In the genomic region with DNA sequence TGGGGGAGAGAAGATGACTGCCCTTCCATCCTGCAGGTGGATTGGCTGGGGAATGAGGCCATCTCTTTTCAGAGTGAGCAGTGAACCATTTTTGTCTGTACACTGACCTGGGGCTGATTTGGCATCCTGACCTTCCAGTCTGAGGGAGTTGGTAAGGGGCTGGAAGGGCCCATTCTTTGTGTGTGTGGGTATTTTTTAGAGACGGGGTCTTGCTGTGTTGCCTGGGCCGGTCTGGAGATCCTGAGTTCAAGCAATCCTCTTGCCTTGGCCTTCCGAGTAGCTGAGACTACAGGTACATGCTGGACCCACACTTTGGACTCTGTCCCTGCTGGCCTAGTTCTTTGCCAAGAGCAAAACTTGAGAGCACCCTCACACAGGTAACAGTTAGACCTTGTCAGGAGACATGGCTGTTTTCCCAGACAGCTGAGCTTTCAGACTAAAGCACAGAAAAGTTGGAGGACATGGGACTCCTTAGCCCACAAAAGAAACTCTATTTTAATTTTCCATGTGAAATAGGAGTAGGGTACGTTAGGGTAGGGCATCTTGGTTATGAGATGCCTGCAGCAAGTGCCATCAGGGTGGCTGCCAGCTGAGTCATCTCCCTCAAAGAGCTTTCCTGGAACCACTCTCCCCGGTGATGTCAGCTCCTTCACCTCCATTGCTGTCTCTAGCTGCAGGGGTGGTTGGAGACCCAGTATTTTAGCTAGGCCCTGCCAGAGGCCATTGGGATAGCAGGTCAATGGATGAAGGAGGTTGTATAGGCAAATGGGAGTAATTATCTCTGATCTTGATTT, we compare ENCODE assay signal across 8 cellular contexts.
DNase-seq lines count a peak whose midpoint lies in the region; ATAC-seq, FAIRE-seq and TF ChIP-seq lines count a peak whose summit lies in the region.

No MANE protein-coding gene starts in this region.

- H3K27ac ChIP-seq in endothelial cell of umbilical vein (ENCODE audit: insufficient read depth, low read depth, low read length) (peak overlapping the region; percentile 71), smooth muscle cell (ENCODE audit: low read depth) (peak overlapping the region; percentile 95)

- H3K79me2 ChIP-seq in endothelial cell of umbilical vein (ENCODE audit: control insufficient read depth, insufficient read depth, low read length), result peaks cover 3% of the 10 kb centered on the region
- H3K79me2 ChIP-seq in smooth muscle cell (ENCODE audit: low read depth), result peaks cover 46% of the 10 kb centered on the region

- CTCF ChIA-PET in endothelial cell of umbilical vein (lab: Charles Lee), result interaction anchor here (1.5 to 9.1 kb wide), 3 partner anchors 12 to 28 kb away, joined by 6 to 73 read pairs (median 34); no protein-coding TSS in a partner anchor

- H3K9ac ChIP-seq in endothelial cell of umbilical vein (replicated peaks; ENCODE audit: extremely low read depth, insufficient read depth, low read length) (no peak overlapping the region), smooth muscle cell (ENCODE audit: low read depth) (peak overlapping the region; percentile 84)

- H3F3A ChIP-seq in smooth muscle cell (ENCODE audit: low read depth), result peaks cover 8% of the 10 kb centered on the region

- no peak overlapping the region for H3K4me3 ChIP-seq in endothelial cell of umbilical vein (replicated peaks in 1 of 3; ENCODE audit: insufficient read depth in 1 of 3, low read depth in 1 of 3, low read length in 3 of 3)
- no peak overlapping the region for H3K4me3 ChIP-seq in smooth muscle cell

- intact Hi-C loops in endothelial cell of umbilical vein (cut with micrococcal nuclease), result loop anchor here (1.0 to 10.0 kb wide), 3 partner anchors 15 to 330 kb away; no protein-coding TSS in a partner anchor

- peak; percentile 88 for DNase-seq in Daoy (ENCODE audit: low read depth)
- DNase-seq in T-helper 17 cell, result no peak
- DNase-seq in endothelial cell of umbilical vein (ENCODE audit: low read depth, low spot score), result no peak
- DNase-seq in smooth muscle cell (lab: John Stamatoyannopoulos, UW; ENCODE audit: unreplicated experiment), result no peak
- DNase-seq in SKM-1 treated with dmso at 0.1 percent for 144 hours (lab: John Stamatoyannopoulos, UW; ENCODE audit: unreplicated experiment), result no peak
- DNase-seq in NCI-H187 (lab: John Stamatoyannopoulos, UW), result no peak
- DNase-seq in COLO829 (ENCODE audit: low spot score), result no peak

- TF ChIP-seq POLR2A in endothelial cell of umbilical vein (IDR thresholded peaks at IDR 0.05; ENCODE audit: low read depth, low read length), result no peak

- no peak overlapping the region for H2AFZ ChIP-seq in endothelial cell of umbilical vein (ENCODE audit: low read depth, low read length)
- H2AFZ ChIP-seq in smooth muscle cell (ENCODE audit: low read depth), result no peak overlapping the region

- H3K27ac Mint-ChIP-seq in T-helper 17 cell, result peak overlapping the region; percentile 94

- H3K4me3 Mint-ChIP-seq in T-helper 17 cell, result peak overlapping the region; percentile 34

- dilution Hi-C loops in endothelial cell of umbilical vein (cut with MboI; ENCODE audit: extremely low pct_ligation_motif_present, low sequenced_read_pairs), result no loop called here

- POLR2A ChIA-PET in endothelial cell of umbilical vein (lab: Charles Lee), result no interaction called here

- H3K9me3 ChIP-seq in T-helper 17 cell (ENCODE audit: control insufficient read depth, low read length, poor library complexity, severe bottlenecking) (no peaks in the 10 kb centered on the region), endothelial cell of umbilical vein (replicated peaks; ENCODE audit: control insufficient read depth, insufficient read depth, low read length) (no peaks in the 10 kb centered on the region), smooth muscle cell (replicated peaks; ENCODE audit: low read depth) (peaks cover 4% of the 10 kb centered on the region)

- H3K27me3 ChIP-seq in endothelial cell of umbilical vein (ENCODE audit: control insufficient read depth in 2 of 2, insufficient read depth in 2 of 2, low read length in 2 of 2) (no peaks in the 10 kb centered on the region), smooth muscle cell (ENCODE audit: low read depth) (no peaks in the 10 kb centered on the region)

- no peaks in the 10 kb centered on the region for H3K27me3 Mint-ChIP-seq in T-helper 17 cell

- H3K9me1 ChIP-seq in endothelial cell of umbilical vein (replicated peaks; ENCODE audit: control insufficient read depth, extremely low read depth, insufficient read depth, low read length), result no peaks in the 10 kb centered on the region

- peaks cover 44% of the 10 kb centered on the region for H3K4me1 ChIP-seq in endothelial cell of umbilical vein (ENCODE audit: control insufficient read depth, extremely low read depth, insufficient read depth, low read length)
- peaks cover 12% of the 10 kb centered on the region for H3K4me1 ChIP-seq in smooth muscle cell (ENCODE audit: low read depth)

- BruUV-seq in endothelial cell of umbilical vein (replicated peaks; lab: Mats Ljungman, UMichigan), result no TSS peak

- no peak for TF ChIP-seq CTCF in endothelial cell of umbilical vein (IDR thresholded peaks at IDR 0.05; ENCODE audit: extremely low read depth in 1 of 2, insufficient read depth in 1 of 2, low read depth in 1 of 2, low read length in 2 of 2)
- no peak for TF ChIP-seq CTCF in smooth muscle cell (IDR thresholded peaks at IDR 0.05; ENCODE audit: borderline replicate concordance, insufficient read depth, poor library complexity, severe bottlenecking)

- 71% methylated on average over 5 of the region's 5 CpGs for WGBS in smooth muscle cell (ENCODE audit: low lambda C conversion rate)

- ATAC-seq in T-helper 17 cell, result no peak
- ATAC-seq in GM21723 (IDR thresholded peaks at IDR 0.05; ENCODE audit: unreplicated experiment), result no peak

- no peak for FAIRE-seq in endothelial cell of umbilical vein (lab: Jason Lieb, UNC)

- H3K4me1 Mint-ChIP-seq in T-helper 17 cell, result peaks cover 60% of the 10 kb centered on the region

- H3K36me3 ChIP-seq in endothelial cell of umbilical vein (ENCODE audit: control insufficient read depth in 2 of 2, extremely low read depth in 1 of 2, insufficient read depth in 2 of 2, low read length in 2 of 2), result no peaks in the 10 kb centered on the region
- H3K36me3 ChIP-seq in smooth muscle cell (ENCODE audit: low read depth), result peaks cover 6% of the 10 kb centered on the region

- H4K20me1 ChIP-seq in endothelial cell of umbilical vein (replicated peaks; ENCODE audit: control insufficient read depth, extremely low read depth, insufficient read depth, low read length) (no peaks in the 10 kb centered on the region), smooth muscle cell (ENCODE audit: low read depth) (no peaks in the 10 kb centered on the region)

- H3K4me2 ChIP-seq in endothelial cell of umbilical vein (ENCODE audit: insufficient read depth, low read length) (no peak overlapping the region), smooth muscle cell (peak overlapping the region; percentile 70)

- H3K36me3 Mint-ChIP-seq in T-helper 17 cell (ENCODE audit: low read depth), result no peaks in the 10 kb centered on the region

TF ChIP-seq in endothelial cell of umbilical vein, 7 proteins besides CTCF, POLR2A, EP300 and RAD21:
- no peak for TF ChIP-seq MYC (IDR thresholded peaks at IDR 0.05; ENCODE audit: low read depth, low read length)
- TF ChIP-seq GATA2 (IDR thresholded peaks at IDR 0.05; ENCODE audit: insufficient read depth, insufficient read length, low read depth, low read length), result no peak
- no peak for TF ChIP-seq POLR2AphosphoS5 (IDR thresholded peaks at IDR 0.05; ENCODE audit: insufficient read depth, low read depth, low read length)
- no peak for TF ChIP-seq FOS (IDR thresholded peaks at IDR 0.05; ENCODE audit: borderline replicate concordance, insufficient read depth, low read length)
- no peak for TF ChIP-seq MAX (IDR thresholded peaks at IDR 0.05; ENCODE audit: insufficient read depth, insufficient read length)
- TF ChIP-seq EZH2 (IDR thresholded peaks at IDR 0.05; ENCODE audit: borderline replicate concordance, low read depth, low read length, severe bottlenecking), result no peak
- TF ChIP-seq JUN (IDR thresholded peaks at IDR 0.05; ENCODE audit: borderline replicate concordance, insufficient read depth, insufficient read length, low read depth), result no peak
